In genomic region chr6:166562726-166563125, GRCh38 we compare ENCODE assay signal across 25 cellular contexts.
"Had no signal": no experiment of that assay in that cellular context is flagged by ENCODE, and none has a peak within 500 bp of the region (broad histone marks: within the 10 kb centered on the region; RNA-seq: fewer than 3 reads in every experiment).

No MANE protein-coding gene starts in this region.

- H3K9me3 Mint-ChIP-seq: activated CD4-positive, alpha-beta memory T cell treated with anti-CD3 and anti-CD28 coated beads, Interleukin-2, amount 10 ng/mL, durations not matched to agents 7 days and 5 days; natural killer cell treated with Interleukin-12 subunit alpha and Interleukin-12 subunit beta and Interleukin-15 and Interleukin-18, amount 100 ng/mL, for 72 hours had no signal

- H3K4me3 ChIP-seq: mucosa of descending colon, prostate gland, sigmoid colon, tibial nerve, uterus had no signal

- H3K4me1 Mint-ChIP-seq: activated CD4-positive, alpha-beta memory T cell treated with anti-CD3 and anti-CD28 coated beads, Interleukin-2, amount 10 ng/mL, durations not matched to agents 7 days and 5 days; activated CD4-positive, alpha-beta T cell treated with anti-CD3 and anti-CD28 coated beads, Interleukin-2, amount 10 ng/mL, durations not matched to agents 7 days and 5 days; activated naive CD4-positive, alpha-beta T cell treated with anti-CD3 and anti-CD28 coated beads, Interleukin-2, amount 50 U/mL, for 24 hours; activated naive CD8-positive, alpha-beta T cell treated with anti-CD3 and anti-CD28 coated beads, Interleukin-2, amount 50 U/mL, for 24 hours; stimulated activated naive B cell treated with anti-CD40 and anti-IgM and Interleukin-4, amounts not matched to agents 10 μg/mL and 1 μg/mL and 100 μg/mL, for 72 hours had no signal

- H3K36me3 ChIP-seq: prostate gland, sigmoid colon, uterus had no signal

- H3K4me3 Mint-ChIP-seq: activated CD4-positive, alpha-beta memory T cell treated with anti-CD3 and anti-CD28 coated beads, Interleukin-2, amount 10 ng/mL, durations not matched to agents 7 days and 5 days; activated CD4-positive, alpha-beta T cell treated with anti-CD3 and anti-CD28 coated beads, Interleukin-2, amount 10 ng/mL, durations not matched to agents 7 days and 5 days; activated naive CD4-positive, alpha-beta T cell treated with anti-CD3 and anti-CD28 coated beads, Interleukin-2, amount 50 U/mL, for 24 hours; activated naive CD8-positive, alpha-beta T cell treated with anti-CD3 and anti-CD28 coated beads, Interleukin-2, amount 50 U/mL, for 24 hours; activated T-cell treated with anti-CD3 and anti-CD28 coated beads, Interleukin-2, amount 50 U/mL, for 24 hours; memory B cell; natural killer cell treated with Interleukin-12 subunit alpha and Interleukin-12 subunit beta and Interleukin-15 and Interleukin-18, amount 100 ng/mL, for 72 hours; stimulated activated naive B cell treated with anti-CD40 and anti-IgM and Interleukin-4, amounts not matched to agents 10 μg/mL and 1 μg/mL and 100 μg/mL, for 72 hours; WTC11 had no signal

- H3K36me3 Mint-ChIP-seq: natural killer cell treated with Interleukin-12 subunit alpha and Interleukin-12 subunit beta and Interleukin-15 and Interleukin-18, amount 100 ng/mL, for 72 hours; WTC11 had no signal

- H3K27ac Mint-ChIP-seq: activated CD4-positive, alpha-beta memory T cell treated with anti-CD3 and anti-CD28 coated beads, Interleukin-2, amount 10 ng/mL, durations not matched to agents 7 days and 5 days; activated CD4-positive, alpha-beta T cell treated with anti-CD3 and anti-CD28 coated beads, Interleukin-2, amount 10 ng/mL, durations not matched to agents 7 days and 5 days; activated naive CD4-positive, alpha-beta T cell treated with anti-CD3 and anti-CD28 coated beads, Interleukin-2, amount 50 U/mL, for 24 hours; activated naive CD8-positive, alpha-beta T cell treated with anti-CD3 and anti-CD28 coated beads, Interleukin-2, amount 50 U/mL, for 24 hours; activated T-cell treated with anti-CD3 and anti-CD28 coated beads, Interleukin-2, amount 50 U/mL, for 24 hours; memory B cell; natural killer cell treated with Interleukin-12 subunit alpha and Interleukin-12 subunit beta and Interleukin-15 and Interleukin-18, amount 100 ng/mL, for 72 hours; stimulated activated naive B cell treated with anti-CD40 and anti-IgM and Interleukin-4, amounts not matched to agents 10 μg/mL and 1 μg/mL and 100 μg/mL, for 72 hours had no signal

- H3K27me3 ChIP-seq: sigmoid colon, tibial nerve, uterus had no signal

- DNase-seq: activated CD4-positive, alpha-beta memory T cell treated with anti-CD3 and anti-CD28 coated beads, Interleukin-2, amount 10 ng/mL, durations not matched to agents 7 days and 5 days; activated CD4-positive, alpha-beta T cell treated with anti-CD3 and anti-CD28 coated beads for 1 hour; activated CD4-positive, alpha-beta T cell treated with anti-CD3 and anti-CD28 coated beads, Interleukin-2, amount 10 ng/mL, durations not matched to agents 7 days and 5 days; activated CD8-positive, alpha-beta memory T cell treated with anti-CD3 and anti-CD28 coated beads, Interleukin-2, amount 50 U/mL, for 48 hours; activated naive CD8-positive, alpha-beta T cell treated with anti-CD3 and anti-CD28 coated beads, Interleukin-2, amount 50 U/mL, for 24 hours; activated T-cell treated with anti-CD3 and anti-CD28 coated beads, Interleukin-2, amount 50 U/mL, for 24 hours; amygdala; caudate nucleus; foreskin melanocyte; hippocampal formation; left cardiac atrium; mucosa of descending colon; sigmoid colon; stimulated activated CD4-positive, alpha-beta T cell treated with anti-CD3 and anti-CD28 coated beads, Interleukin-15, amount 100 ng/mL, for 24 hours; stimulated activated CD4-positive, alpha-beta T cell treated with anti-CD3 and anti-CD28 coated beads, Interleukin-2, amount 100 ng/mL, for 24 hours; stimulated activated naive B cell treated with anti-CD40 and anti-IgM and Interleukin-4, amounts not matched to agents 10 μg/mL and 1 μg/mL and 100 μg/mL, for 72 hours; T-helper 2 cell; uterus had no signal

- H3K27ac ChIP-seq: prostate gland had no signal

- H3K9me3 ChIP-seq: mucosa of descending colon, prostate gland, sigmoid colon, uterus had no signal

- ATAC-seq: activated naive CD8-positive, alpha-beta T cell treated with anti-CD3 and anti-CD28 coated beads, Interleukin-2, amount 50 U/mL, for 24 hours; esophagus mucosa; left cardiac atrium; mucosa of descending colon; natural killer cell treated with Interleukin-12 subunit alpha and Interleukin-12 subunit beta and Interleukin-15 and Interleukin-18, amount 100 ng/mL, for 72 hours; stimulated activated naive B cell treated with anti-CD40 and anti-IgM and Interleukin-4, amounts not matched to agents 10 μg/mL and 1 μg/mL and 100 μg/mL, for 72 hours; WTC11 had no signal

- H3K27me3 Mint-ChIP-seq: activated CD4-positive, alpha-beta memory T cell treated with anti-CD3 and anti-CD28 coated beads, Interleukin-2, amount 10 ng/mL, durations not matched to agents 7 days and 5 days; activated CD4-positive, alpha-beta T cell treated with anti-CD3 and anti-CD28 coated beads, Interleukin-2, amount 10 ng/mL, durations not matched to agents 7 days and 5 days; activated naive CD4-positive, alpha-beta T cell treated with anti-CD3 and anti-CD28 coated beads, Interleukin-2, amount 50 U/mL, for 24 hours; activated naive CD8-positive, alpha-beta T cell treated with anti-CD3 and anti-CD28 coated beads, Interleukin-2, amount 50 U/mL, for 24 hours; activated T-cell treated with anti-CD3 and anti-CD28 coated beads, Interleukin-2, amount 50 U/mL, for 24 hours; memory B cell had no signal

- H3K4me1 ChIP-seq: prostate gland had no signal
